6 cellular contexts compared by ENCODE assay signal in the genomic region with DNA sequence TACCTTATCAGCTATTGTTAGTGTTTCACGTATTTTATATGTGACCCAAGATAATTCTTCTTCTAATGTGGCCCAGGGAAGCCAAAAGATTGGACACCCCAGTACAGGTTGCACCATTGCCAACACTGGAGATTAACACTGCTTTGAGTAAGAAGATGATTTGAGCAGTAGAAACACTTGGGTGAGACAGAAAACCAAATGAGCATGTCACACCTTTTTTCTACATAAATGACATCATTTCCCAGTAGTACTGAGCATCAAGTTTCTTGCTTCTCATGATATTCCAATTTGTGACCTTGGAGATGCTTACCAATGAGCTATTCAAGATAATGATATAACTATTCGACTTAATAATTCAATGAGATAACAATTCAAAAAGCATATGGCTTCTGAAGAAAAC.
"Had no signal": no experiment of that assay in that cellular context is flagged by ENCODE, and none has a peak within 500 bp of the region (broad histone marks: within the 10 kb centered on the region; RNA-seq: fewer than 3 reads in every experiment).

No MANE protein-coding gene starts in this region.

- FAIRE-seq: GM12891, GM12892, GM18507, GM19239 had no signal

- DNase-seq: GDM1, GF-D8 had no signal
